22 cellular contexts compared by ENCODE assay signal in genomic region chr13:113103646-113104045, GRCh38. TPM values are rescaled to one million over a fixed set of nuclear protein-coding genes. Genes with fewer than 3 reads are reported as not detected.
"Had no signal": no experiment of that assay in that cellular context is flagged by ENCODE, and none has a peak within 500 bp of the region (broad histone marks: within the 10 kb centered on the region; RNA-seq: fewer than 3 reads in every experiment).

No MANE protein-coding gene starts in this region.

- H3K36me3 ChIP-seq: gastrocnemius medialis, pancreas had no signal

- H3K27me3 ChIP-seq: pancreas had no signal

- H3K4me3 ChIP-seq: esophagus muscularis mucosa, gastrocnemius medialis, left lung, pancreas, tibial artery had no signal

- DNase-seq: effector memory CD4-positive, alpha-beta T cell; gastrocnemius medialis; immature natural killer cell; natural killer cell; nucleus accumbens; small intestine; stimulated activated CD4-positive, alpha-beta T cell treated with anti-CD3 and anti-CD28 coated beads, Interleukin-12 subunit alpha, Interleukin-12 subunit beta, amount 100 ng/mL, for 4 hours; stimulated activated naive CD4-positive, alpha-beta T cell treated with Interleukin-2 at 50 U/mL for 16 hours; tibial artery had no signal

- H3K9me3 ChIP-seq: esophagus muscularis mucosa, gastrocnemius medialis, left lung, pancreas, tibial artery had no signal

- H3K27ac ChIP-seq: esophagus muscularis mucosa, gastrocnemius medialis, left lung, pancreas, tibial artery had no signal

- ATAC-seq: gastrocnemius medialis, left lung, natural killer cell had no signal

- H3K4me1 ChIP-seq: esophagus muscularis mucosa, left lung, pancreas, tibial artery had no signal

RNA-seq across cellular contexts. Expression of gene F7, which starts 1.9 kb away (rescaled TPM):
- total RNA-seq: fibroblast of villous mesenchyme, left lung, lung microvascular endothelial cell, ureter had no signal
- polyA plus RNA-seq: keratinocyte had no signal

RNA-seq across cellular contexts. Expression of gene F10, which starts 19.0 kb away (rescaled TPM):
- total RNA-seq: mononuclear cell, natural killer cell had no signal
- polyA plus RNA-seq: immature natural killer cell, keratinocyte had no signal

RNA-seq across cellular contexts. Expression of gene PROZ, which starts 54.8 kb away (rescaled TPM):
- total RNA-seq: esophagus muscularis mucosa, gastrocnemius medialis, left lung, mesenteric fat pad, neural crest cell, pancreas, progenitor cell of endocrine pancreas, renal cortical epithelial cell, temporal lobe, ureter had no signal
- polyA plus RNA-seq: immature natural killer cell, keratinocyte, small intestine had no signal
